ENCODE assay signal across 21 cellular contexts in the genomic region with DNA sequence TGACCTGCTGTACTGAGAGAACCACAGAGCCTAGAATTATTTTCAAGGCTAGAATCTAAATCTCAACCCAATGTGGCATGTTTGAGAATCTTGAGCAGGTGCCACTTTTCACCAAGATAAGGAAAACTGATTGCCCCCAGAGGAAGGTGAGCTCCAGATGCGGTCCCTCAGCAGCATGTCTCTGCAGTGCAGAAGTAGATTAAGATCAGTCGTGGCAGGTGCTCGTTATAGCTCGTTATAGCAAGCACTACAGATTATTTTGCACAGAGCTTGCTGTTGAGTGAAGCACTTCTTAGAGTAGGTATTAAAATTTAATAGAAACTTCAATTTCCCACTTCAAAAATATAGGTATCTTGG.
"Had no signal": no experiment of that assay in that cellular context is flagged by ENCODE, and none has a peak within 500 bp of the region (broad histone marks: within the 10 kb centered on the region; RNA-seq: fewer than 3 reads in every experiment).

No MANE protein-coding gene starts in this region.

- H3K4me1 Mint-ChIP-seq: activated CD4-positive, alpha-beta T cell treated with anti-CD3 and anti-CD28 coated beads for 36 hours; activated CD8-positive, alpha-beta memory T cell treated with anti-CD3 and anti-CD28 coated beads, Interleukin-2, amount 10 ng/mL, durations not matched to agents 7 days and 5 days; naive thymus-derived CD4-positive, alpha-beta T cell had no signal

- H3K4me3 Mint-ChIP-seq: activated CD4-positive, alpha-beta memory T cell treated with anti-CD3 and anti-CD28 coated beads for 36 hours; activated CD4-positive, alpha-beta T cell treated with anti-CD3 and anti-CD28 coated beads for 36 hours; activated CD8-positive, alpha-beta memory T cell treated with anti-CD3 and anti-CD28 coated beads, Interleukin-2, amount 10 ng/mL, durations not matched to agents 7 days and 5 days; activated naive CD8-positive, alpha-beta T cell; memory B cell; naive thymus-derived CD4-positive, alpha-beta T cell had no signal

- H3K4me3 ChIP-seq: esophagus squamous epithelium, left lung, mucosa of descending colon, transverse colon, vagina had no signal

- H3K9me3 Mint-ChIP-seq: activated CD4-positive, alpha-beta memory T cell treated with anti-CD3 and anti-CD28 coated beads for 36 hours; memory B cell; naive thymus-derived CD4-positive, alpha-beta T cell had no signal

- H3K9me3 ChIP-seq: esophagus squamous epithelium, left lung, mucosa of descending colon, transverse colon, vagina had no signal

- H3K27ac ChIP-seq: brain microvascular endothelial cell, esophagus squamous epithelium, left lung, transverse colon, vagina had no signal

- ATAC-seq: activated CD4-positive, alpha-beta T cell treated with anti-CD3 and anti-CD28 coated beads for 36 hours; activated CD8-positive, alpha-beta memory T cell treated with anti-CD3 and anti-CD28 coated beads, Interleukin-2, amount 10 ng/mL, durations not matched to agents 7 days and 5 days; left lung; mucosa of descending colon had no signal

- DNase-seq: activated CD4-positive, alpha-beta memory T cell treated with anti-CD3 and anti-CD28 coated beads for 36 hours; activated CD4-positive, alpha-beta T cell treated with anti-CD3 and anti-CD28 coated beads for 36 hours; activated CD8-positive, alpha-beta memory T cell treated with anti-CD3 and anti-CD28 coated beads, Interleukin-2, amount 10 ng/mL, durations not matched to agents 7 days and 5 days; activated gamma-delta T cell; activated T-cell treated with anti-CD3 and anti-CD28 coated beads, Interleukin-2, amount 50 U/mL, for 48 hours; brain microvascular endothelial cell; cortex of kidney; effector CD4-positive, alpha-beta T cell; esophagus squamous epithelium; hippocampal formation; kidney; left lung; mucosa of descending colon; naive thymus-derived CD4-positive, alpha-beta T cell; stimulated activated CD4-positive, alpha-beta T cell treated with anti-CD3 and anti-CD28 coated beads, Interleukin-4, amount 100 ng/mL, for 1 hour; stimulated activated naive CD4-positive, alpha-beta T cell; T-helper 9 cell; transverse colon had no signal

- H3K27me3 Mint-ChIP-seq: activated CD4-positive, alpha-beta memory T cell treated with anti-CD3 and anti-CD28 coated beads for 36 hours; activated CD4-positive, alpha-beta T cell treated with anti-CD3 and anti-CD28 coated beads for 36 hours; activated CD8-positive, alpha-beta memory T cell treated with anti-CD3 and anti-CD28 coated beads, Interleukin-2, amount 10 ng/mL, durations not matched to agents 7 days and 5 days; activated naive CD8-positive, alpha-beta T cell; memory B cell; naive thymus-derived CD4-positive, alpha-beta T cell had no signal

- H3K27ac Mint-ChIP-seq: activated CD4-positive, alpha-beta memory T cell treated with anti-CD3 and anti-CD28 coated beads for 36 hours; activated CD4-positive, alpha-beta T cell treated with anti-CD3 and anti-CD28 coated beads for 36 hours; activated CD8-positive, alpha-beta memory T cell treated with anti-CD3 and anti-CD28 coated beads, Interleukin-2, amount 10 ng/mL, durations not matched to agents 7 days and 5 days; activated naive CD8-positive, alpha-beta T cell; memory B cell; naive thymus-derived CD4-positive, alpha-beta T cell had no signal

- H3K27me3 ChIP-seq: brain microvascular endothelial cell, esophagus squamous epithelium, left lung, transverse colon, vagina had no signal

- H3K4me1 ChIP-seq: esophagus squamous epithelium, left lung, vagina had no signal
